ENCODE assay signal across 19 cellular contexts in the genomic region with DNA sequence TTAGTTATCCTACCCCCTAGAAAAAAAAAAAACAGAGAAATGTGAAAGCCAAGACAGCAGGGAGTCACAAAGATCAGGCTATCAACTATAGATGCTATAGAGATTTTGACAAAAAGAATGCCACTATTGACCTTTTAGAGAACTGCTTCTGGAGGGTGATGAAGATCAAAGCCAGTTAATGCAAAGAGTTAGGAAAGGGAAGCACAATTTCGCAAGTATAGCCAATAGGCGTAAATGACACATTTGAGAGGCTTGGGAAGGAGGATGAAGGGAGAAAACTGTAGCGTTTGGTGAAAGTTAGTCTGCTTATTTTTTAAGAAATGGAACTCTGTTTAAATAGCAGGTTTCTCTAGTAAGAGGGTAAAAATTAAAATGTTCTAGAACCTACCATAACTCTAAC.
DNase-seq lines count a peak whose midpoint lies in the region; ATAC-seq and TF ChIP-seq lines count a peak whose summit lies in the region.
"Had no signal": no experiment of that assay in that cellular context is flagged by ENCODE, and none has a peak within 500 bp of the region (broad histone marks: within the 10 kb centered on the region; RNA-seq: fewer than 3 reads in every experiment).

No MANE protein-coding gene starts in this region.

- peaks cover 29% of the 10 kb centered on the region for H3K4me1 Mint-ChIP-seq in MCF 10A (ENCODE audit: insufficient read depth, unreplicated experiment)

- H3K4me3 Mint-ChIP-seq in MCF 10A (ENCODE audit: unreplicated experiment) = no peak overlapping the region
- H3K4me3 Mint-ChIP-seq: activated B cell treated with CpG ODN at 0.5 μM for 24 hours; activated CD8-positive, alpha-beta T cell treated with anti-CD3 and anti-CD28 coated beads, Interleukin-2, amount 10 ng/mL, durations not matched to agents 7 days and 5 days; activated naive CD4-positive, alpha-beta T cell treated with anti-CD3 and anti-CD28 coated beads, Interleukin-2, amount 50 U/mL, for 24 hours; activated T-cell treated with anti-CD3 and anti-CD28 coated beads, Interleukin-2, amount 50 U/mL, for 72 hours; CD4-positive, alpha-beta memory T cell had no signal

- intact Hi-C loops in MCF 10A (cut with micrococcal nuclease) = loop anchor here (5.0 to 10.0 kb wide), 2 partner anchors 63 to 301 kb away; no protein-coding TSS in a partner anchor
- intact Hi-C loops in breast epithelium (cut with DNase I; ENCODE audit: low total_unique reads) = no loop called here
- intact Hi-C loops in right lobe of liver (cut with DNase I) = no loop called here

- no TSS peak for BruUV-seq in MCF 10A (replicated peaks; lab: Mats Ljungman, UMichigan)

- no peaks in the 10 kb centered on the region for H3K36me3 ChIP-seq in breast epithelium
- H3K36me3 ChIP-seq in adipocyte (ENCODE audit: control insufficient read depth, insufficient read depth, low read length, severe bottlenecking) = no peaks in the 10 kb centered on the region
- no peaks in the 10 kb centered on the region for H3K36me3 ChIP-seq in right lobe of liver
- no peaks in the 10 kb centered on the region for H3K36me3 ChIP-seq in subcutaneous abdominal adipose tissue (ENCODE audit: control insufficient read depth in 5 of 5, insufficient read depth in 5 of 5, low read length in 5 of 5)
- H3K36me3 ChIP-seq: thyroid gland had no signal

- WGBS in right lobe of liver (ENCODE audit: insufficient coverage, low coverage, low lambda C conversion rate, missing lambda C conversion rate) = 56% methylated on average over 3 of the region's 3 CpGs

- H3K4me1 ChIP-seq in breast epithelium = no peaks in the 10 kb centered on the region
- peaks cover 56% of the 10 kb centered on the region for H3K4me1 ChIP-seq in adipocyte (ENCODE audit: control insufficient read depth, insufficient read depth, low read length)
- H3K4me1 ChIP-seq in right lobe of liver = peaks cover 0 to 58% (median 20%) of the 10 kb centered on the region in 4 donors
- peaks cover 10 to 63% (median 44%) of the 10 kb centered on the region in 5 donors for H3K4me1 ChIP-seq in subcutaneous abdominal adipose tissue (ENCODE audit: control insufficient read depth in 5 of 5, insufficient read depth in 5 of 5, low read length in 5 of 5)
- H3K4me1 ChIP-seq: body of pancreas had no signal

- H3K4me3 ChIP-seq in breast epithelium (no peak overlapping the region), adipocyte (ENCODE audit: low read length) (no peak overlapping the region), right lobe of liver (no peak overlapping the region), subcutaneous abdominal adipose tissue (ENCODE audit: low read depth in 1 of 5, low read length in 5 of 5) (no peak overlapping the region)
- H3K4me3 ChIP-seq: body of pancreas, thyroid gland had no signal

- peak overlapping the region in 1 of 2 donors; percentile 76 for H3K27ac ChIP-seq in breast epithelium
- H3K27ac ChIP-seq in right lobe of liver = peak overlapping the region; percentile 48 to 68 (median 55)
- peak overlapping the region; percentile 96 for H3K27ac ChIP-seq in subcutaneous abdominal adipose tissue (ENCODE audit: low read depth, low read length)

- no peak for TF ChIP-seq CTCF in MCF 10A (IDR thresholded peaks at IDR 0.05; ENCODE audit: unreplicated experiment)
- no peak for TF ChIP-seq CTCF in breast epithelium (IDR thresholded peaks at IDR 0.05)
- TF ChIP-seq CTCF in right lobe of liver (IDR thresholded peaks at IDR 0.05) = no peak

- POLR2A ChIA-PET in MCF 10A (lab: Yijun Ruan, JAX) = interaction anchor here (1.0 to 8.3 kb wide), 10 partner anchors 10 to 189 kb away, joined by 3 to 138 read pairs (median 7); a partner anchor contains a TSS

- H3K27me3 ChIP-seq in breast epithelium (no peaks in the 10 kb centered on the region), adipocyte (replicated peaks; ENCODE audit: control insufficient read depth, insufficient read depth, low read length) (no peaks in the 10 kb centered on the region), right lobe of liver (no peaks in the 10 kb centered on the region), subcutaneous abdominal adipose tissue (ENCODE audit: control insufficient read depth in 5 of 5, insufficient read depth in 4 of 5, low read length in 5 of 5) (no peaks in the 10 kb centered on the region)
- H3K27me3 ChIP-seq: body of pancreas, thyroid gland had no signal

- DNase-seq in MCF 10A (ENCODE audit: unreplicated experiment) = peak; percentile 58
- DNase-seq in breast epithelium (ENCODE audit: low spot score in 2 of 2) = no peak
- DNase-seq in adipocyte (ENCODE audit: low read depth) = no peak
- no peak for DNase-seq in right lobe of liver
- no peak for DNase-seq in activated CD8-positive, alpha-beta memory T cell treated with anti-CD3 and anti-CD28 coated beads, Interleukin-2, amount 50 U/mL, for 4 hours
- DNase-seq in HuH-7.5 (ENCODE audit: low spot score) = no peak
- DNase-seq: activated B cell treated with CpG ODN at 0.5 μM for 24 hours; activated CD8-positive, alpha-beta T cell treated with anti-CD3 and anti-CD28 coated beads, Interleukin-2, amount 10 ng/mL, durations not matched to agents 7 days and 5 days; activated T-cell treated with anti-CD3 and anti-CD28 coated beads, Interleukin-2, amount 50 U/mL, for 72 hours; body of pancreas; CD4-positive, alpha-beta memory T cell; cortex of kidney; DMS53; posterior cingulate gyrus; T-helper 2 cell; thyroid gland had no signal

- CTCF ChIA-PET in MCF 10A (lab: Yijun Ruan, JAX) = interaction anchor here (1.0 kb wide), 1 partner anchor 10 kb away, joined by 4 read pairs; no protein-coding TSS in a partner anchor

- H3K27ac Mint-ChIP-seq in MCF 10A (ENCODE audit: low read depth, unreplicated experiment) = no peak overlapping the region
- H3K27ac Mint-ChIP-seq: activated B cell treated with CpG ODN at 0.5 μM for 24 hours; activated CD8-positive, alpha-beta T cell treated with anti-CD3 and anti-CD28 coated beads, Interleukin-2, amount 10 ng/mL, durations not matched to agents 7 days and 5 days; activated naive CD4-positive, alpha-beta T cell treated with anti-CD3 and anti-CD28 coated beads, Interleukin-2, amount 50 U/mL, for 24 hours; activated T-cell treated with anti-CD3 and anti-CD28 coated beads, Interleukin-2, amount 50 U/mL, for 72 hours; CD4-positive, alpha-beta memory T cell had no signal

- H3K27me3 Mint-ChIP-seq in MCF 10A (ENCODE audit: insufficient read depth, unreplicated experiment) = no peaks in the 10 kb centered on the region
- H3K27me3 Mint-ChIP-seq: activated B cell treated with CpG ODN at 0.5 μM for 24 hours; activated naive CD4-positive, alpha-beta T cell treated with anti-CD3 and anti-CD28 coated beads, Interleukin-2, amount 50 U/mL, for 24 hours; CD4-positive, alpha-beta memory T cell had no signal

- ATAC-seq in right lobe of liver = no peak
- no peak for ATAC-seq in GM21528 (IDR thresholded peaks at IDR 0.05; ENCODE audit: low FRiP score, unreplicated experiment)
- ATAC-seq: activated CD8-positive, alpha-beta T cell treated with anti-CD3 and anti-CD28 coated beads, Interleukin-2, amount 10 ng/mL, durations not matched to agents 7 days and 5 days; body of pancreas had no signal

- TF ChIP-seq POLR2A in breast epithelium (IDR thresholded peaks at IDR 0.05) (no peak), right lobe of liver (IDR thresholded peaks at IDR 0.05) (no peak)

- peak overlapping the region; percentile 77 for H3K9ac ChIP-seq in adipocyte (ENCODE audit: low read length)
- H3K9ac ChIP-seq in subcutaneous abdominal adipose tissue (ENCODE audit: low read length in 5 of 5) = peak overlapping the region in 1 of 5 donors; percentile 13

- no peaks in the 10 kb centered on the region for H3K36me3 Mint-ChIP-seq in MCF 10A (ENCODE audit: insufficient read depth, unreplicated experiment)
- H3K36me3 Mint-ChIP-seq: activated naive CD4-positive, alpha-beta T cell treated with anti-CD3 and anti-CD28 coated beads, Interleukin-2, amount 50 U/mL, for 24 hours; CD4-positive, alpha-beta memory T cell had no signal

- H3K9me3 ChIP-seq in breast epithelium = no peaks in the 10 kb centered on the region
- no peaks in the 10 kb centered on the region for H3K9me3 ChIP-seq in adipocyte (ENCODE audit: control insufficient read depth, low read length)
- no peaks in the 10 kb centered on the region for H3K9me3 ChIP-seq in right lobe of liver
- H3K9me3 ChIP-seq in subcutaneous abdominal adipose tissue (ENCODE audit: control insufficient read depth in 5 of 5, low read length in 5 of 5) = no peaks in the 10 kb centered on the region
- H3K9me3 ChIP-seq: body of pancreas, thyroid gland had no signal

- H3K9me3 Mint-ChIP-seq in MCF 10A (ENCODE audit: unreplicated experiment) = no peaks in the 10 kb centered on the region
- H3K9me3 Mint-ChIP-seq: activated B cell treated with CpG ODN at 0.5 μM for 24 hours; activated naive CD4-positive, alpha-beta T cell treated with anti-CD3 and anti-CD28 coated beads, Interleukin-2, amount 50 U/mL, for 24 hours; CD4-positive, alpha-beta memory T cell had no signal
